Comparison of ENCODE assay signal across 9 cellular contexts in genomic region chr1:226798427-226799411, GRCh38. TPM values are rescaled to one million over a fixed set of nuclear protein-coding genes. Genes with fewer than 3 reads are reported as not detected.
DNase-seq lines count a peak whose midpoint lies in the region; ATAC-seq and TF ChIP-seq lines count a peak whose summit lies in the region.
"Had no signal": no experiment of that assay in that cellular context is flagged by ENCODE, and none has a peak within 500 bp of the region (broad histone marks: within the 10 kb centered on the region; RNA-seq: fewer than 3 reads in every experiment).

No MANE protein-coding gene starts in this region.

- no peak overlapping the region for H2AFZ ChIP-seq in PC-9

- no peaks in the 10 kb centered on the region for H3K79me2 ChIP-seq in PC-9 (ENCODE audit: low read depth)

- no peak overlapping the region for H3K4me2 ChIP-seq in PC-9

- peaks cover 29% of the 10 kb centered on the region for H3K4me1 Mint-ChIP-seq in activated naive CD4-positive, alpha-beta T cell treated with anti-CD3 and anti-CD28 coated beads for 36 hours (ENCODE audit: low read depth)

- DNase-seq in activated naive CD4-positive, alpha-beta T cell treated with anti-CD3 and anti-CD28 coated beads for 36 hours, result peak; percentile 80
- peak; percentile 37 to 54 for DNase-seq in stimulated activated CD4-positive, alpha-beta T cell treated with anti-CD3 and anti-CD28 coated beads, Interleukin-4, amount 100 ng/mL, for 4 hours
- no peak for DNase-seq in AG20443 (ENCODE audit: low spot score)
- no peak for DNase-seq in PC-9
- DNase-seq in ureter (ENCODE audit: low spot score), result no peak
- DNase-seq in DMS53 (lab: John Stamatoyannopoulos, UW), result no peak
- DNase-seq: IMR-90 had no signal

- H3K36me3 ChIP-seq in KOPT-K1 (ENCODE audit: insufficient read depth, low read length) (no peaks in the 10 kb centered on the region), PC-9 (ENCODE audit: low read depth) (no peaks in the 10 kb centered on the region)

- H3F3A ChIP-seq in PC-9 (ENCODE audit: insufficient read depth, low read depth), result no peaks in the 10 kb centered on the region

- intact Hi-C loops in activated naive CD4-positive, alpha-beta T cell treated with anti-CD3 and anti-CD28 coated beads for 36 hours (cut with micrococcal nuclease), result loop anchor here (2.0 kb wide), 1 partner anchor 26 kb away; no protein-coding TSS in a partner anchor
- intact Hi-C loops in PC-9 (cut with micrococcal nuclease; ENCODE audit: unreplicated experiment), result no loop called here

- H3K27ac ChIP-seq in KOPT-K1 (ENCODE audit: low read depth, low read length, poor library complexity, severe bottlenecking) (peak overlapping the region; percentile 37), PC-9 (no peak overlapping the region)

- no peak overlapping the region for H3K4me3 ChIP-seq in PC-9

- no peaks in the 10 kb centered on the region for H3K9me2 ChIP-seq in PC-9 (ENCODE audit: insufficient read depth)

- H3K27ac Mint-ChIP-seq in activated naive CD4-positive, alpha-beta T cell treated with anti-CD3 and anti-CD28 coated beads for 36 hours, result peak overlapping the region; percentile 82

- H4K20me1 ChIP-seq in PC-9 (ENCODE audit: insufficient read depth), result no peaks in the 10 kb centered on the region

- H3K9me3 ChIP-seq in KOPT-K1 (ENCODE audit: insufficient read depth, low read length, poor library complexity, severe bottlenecking), result no peaks in the 10 kb centered on the region
- no peaks in the 10 kb centered on the region for H3K9me3 ChIP-seq in PC-9 (ENCODE audit: insufficient read depth, low read depth)

- peak; percentile 92 for ATAC-seq in GM21390 (IDR thresholded peaks at IDR 0.05; ENCODE audit: unreplicated experiment)

- peak overlapping the region; percentile 46 for H3K4me3 Mint-ChIP-seq in activated naive CD4-positive, alpha-beta T cell treated with anti-CD3 and anti-CD28 coated beads for 36 hours

- H3K4me1 ChIP-seq in PC-9 (replicated peaks; ENCODE audit: insufficient read depth), result no peaks in the 10 kb centered on the region

- POLR2A ChIA-PET in PC-9 (lab: Charles Lee; ENCODE audit: unreplicated experiment), result no interaction called here

- BruUV-seq in PC-9 (replicated peaks; lab: Mats Ljungman, UMichigan), result no TSS peak

- no peaks in the 10 kb centered on the region for H3K36me3 Mint-ChIP-seq in activated naive CD4-positive, alpha-beta T cell treated with anti-CD3 and anti-CD28 coated beads for 36 hours (ENCODE audit: low read depth)

- TF ChIP-seq CTCF in PC-9 (conservative IDR thresholded peaks at IDR 0.05), result no peak

- CTCF ChIA-PET in activated naive CD4-positive, alpha-beta T cell treated with anti-CD3 and anti-CD28 coated beads for 36 hours (lab: Charles Lee), result interaction anchor here (0.6 kb wide), 1 partner anchor 13 kb away, joined by 5 read pairs; no protein-coding TSS in a partner anchor
- CTCF ChIA-PET in PC-9 (lab: Charles Lee), result no interaction called here

- no peaks in the 10 kb centered on the region for H3K9me3 Mint-ChIP-seq in activated naive CD4-positive, alpha-beta T cell treated with anti-CD3 and anti-CD28 coated beads for 36 hours

- no peaks in the 10 kb centered on the region for H3K27me3 ChIP-seq in PC-9 (ENCODE audit: insufficient read depth, low read depth)

- H3K27me3 Mint-ChIP-seq in activated naive CD4-positive, alpha-beta T cell treated with anti-CD3 and anti-CD28 coated beads for 36 hours (ENCODE audit: low read depth), result no peaks in the 10 kb centered on the region

RNA-seq across cellular contexts. Expression of gene ITPKB, which starts 59.6 kb away (rescaled TPM):
- 10 to 100 TPM; 40.3 to 40.9 TPM for total RNA-seq in activated naive CD4-positive, alpha-beta T cell treated with anti-CD3 and anti-CD28 coated beads for 36 hours
- total RNA-seq in PC-9 (2021) (12.2 and 13.4 TPM in 2 replicates), ureter (29.4 TPM)

Comparison
In these comparisons a context has a peak if more than half of its experiments do, and no peak if none do; other contexts are left out.
1. DNase-seq: peak in activated naive CD4-positive, alpha-beta T cell treated with anti-CD3 and anti-CD28 coated beads for 36 hours (single experiment) and stimulated activated CD4-positive, alpha-beta T cell treated with anti-CD3 and anti-CD28 coated beads, Interleukin-4, amount 100 ng/mL, for 4 hours (2 of 2); none in AG20443 (single experiment), PC-9 (0 of 2), ureter (single experiment) and DMS53 (single experiment).